ENCODE assay signal across 25 cellular contexts in genomic region chr2:233031556-233032500, GRCh38. TPM values are rescaled to one million over a fixed set of nuclear protein-coding genes. Genes with fewer than 3 reads are reported as not detected.
DNase-seq lines count a peak whose midpoint lies in the region; ATAC-seq and TF ChIP-seq lines count a peak whose summit lies in the region.
"Had no signal": no experiment of that assay in that cellular context is flagged by ENCODE, and none has a peak within 500 bp of the region (broad histone marks: within the 10 kb centered on the region; RNA-seq: fewer than 3 reads in every experiment).

No MANE protein-coding gene starts in this region.

- H3K36me3 ChIP-seq in PC-3 (ENCODE audit: low read depth, low read length), result no peaks in the 10 kb centered on the region
- H3K36me3 ChIP-seq: cardiac muscle cell, tibial artery had no signal

- H3K27ac ChIP-seq in PC-3 (ENCODE audit: low read length), result peak overlapping the region; percentile 98; the same call in 1 of the 2 replicates
- H3K27ac ChIP-seq: cardiac muscle cell, epithelial cell of prostate, skin epidermis, tibial artery had no signal

- no peak for TF ChIP-seq CTCF in PC-3 (conservative IDR thresholded peaks at IDR 0.05; ENCODE audit: low read depth, low read length)

- POLR2A ChIA-PET in PC-3 (lab: Charles Lee; ENCODE audit: unreplicated experiment), result no interaction called here

- H2AFZ ChIP-seq in PC-3 (ENCODE audit: low read length), result no peak overlapping the region

- peaks cover 79% of the 10 kb centered on the region for H3K4me1 ChIP-seq in PC-3 (ENCODE audit: insufficient read depth, low read length)

- no peak for ATAC-seq in PC-3
- ATAC-seq in HG03095 (IDR thresholded peaks at IDR 0.05; ENCODE audit: unreplicated experiment), result no peak
- ATAC-seq in esophagus mucosa, result no peak
- ATAC-seq: CD8-positive, alpha-beta T cell had no signal

- peaks cover 26% of the 10 kb centered on the region for H3K79me2 ChIP-seq in PC-3 (ENCODE audit: low read length)

- H3K27me3 ChIP-seq in PC-3 (ENCODE audit: low read length), result no peaks in the 10 kb centered on the region
- H3K27me3 ChIP-seq: cardiac muscle cell, tibial artery had no signal

- CTCF ChIA-PET in PC-3 (lab: Charles Lee), result interaction anchor here (0.6 kb wide), 1 partner anchor 23 kb away, joined by 3 read pairs; no protein-coding TSS in a partner anchor

- H3K4me2 ChIP-seq in PC-3 (ENCODE audit: low read length), result no peak overlapping the region

- no peak overlapping the region for H3K4me3 ChIP-seq in PC-3 (ENCODE audit: low read length)
- H3K4me3 ChIP-seq: cardiac muscle cell, lung, skin epidermis, tibial artery had no signal

- no peaks in the 10 kb centered on the region for H4K20me1 ChIP-seq in PC-3 (ENCODE audit: low read length)

- no TSS peak for BruUV-seq in PC-3 (replicated peaks; lab: Mats Ljungman, UMichigan)

- DNase-seq in PC-3 (no peak), left kidney (ENCODE audit: low read depth, low spot score) (peak; percentile 46), retina (peak; percentile 44)
- DNase-seq: activated CD8-positive, alpha-beta memory T cell treated with anti-CD3 and anti-CD28 coated beads for 24 hours; activated naive CD4-positive, alpha-beta T cell treated with anti-CD3 and anti-CD28 coated beads for 36 hours; activated T-cell treated with anti-CD3 and anti-CD28 coated beads, Interleukin-2, amount 50 U/mL, for 48 hours; amygdala; CD8-positive, alpha-beta T cell; DMS153; foreskin fibroblast; GOT3; hippocampal formation; KG1; naive B cell; NCI-H2171; NCI-H524 treated with DMSO at 0.1 percent for 48 hours; stimulated activated naive CD4-positive, alpha-beta T cell treated with Interleukin-2 at 50 U/mL for 16 hours; tibial artery had no signal

- no peaks in the 10 kb centered on the region for H3K9me2 ChIP-seq in PC-3 (replicated peaks; ENCODE audit: low read length)

- intact Hi-C loops in PC-3 (cut with micrococcal nuclease), result no loop called here

- H3K9ac ChIP-seq in PC-3 (ENCODE audit: low read length), result no peak overlapping the region

- H3K9me3 ChIP-seq in PC-3 (ENCODE audit: low read length), result no peaks in the 10 kb centered on the region
- H3K9me3 ChIP-seq: tibial artery had no signal

- peaks cover 12% of the 10 kb centered on the region for H3F3A ChIP-seq in PC-3 (ENCODE audit: low read length, unreplicated experiment)

RNA-seq across cellular contexts. Expression of gene NEU2, which starts 0.6 kb away (rescaled TPM):
- total RNA-seq in PC-3 (2014; rRNA removed), result 4.0 and 4.5 TPM in 2 replicates
- total RNA-seq in esophagus mucosa, result not detected
- total RNA-seq: activated naive CD4-positive, alpha-beta T cell treated with anti-CD3 and anti-CD28 coated beads for 36 hours; cardiac muscle cell; CD8-positive, alpha-beta T cell; dermis microvascular lymphatic vessel endothelial cell; lung had no signal

RNA-seq across cellular contexts. Expression of gene NGEF, which starts 18.8 kb away (rescaled TPM):
- total RNA-seq in PC-3 (2014; rRNA removed) (71.3 and 80.2 TPM in 2 replicates), esophagus mucosa (6.1 TPM)
- total RNA-seq: CD8-positive, alpha-beta T cell had no signal

RNA-seq across cellular contexts. Expression of gene INPP5D, which starts 28.3 kb away (rescaled TPM):
- 0.26 and 1.9 TPM in 2 replicates for total RNA-seq in PC-3 (2014; rRNA removed)
- total RNA-seq in esophagus mucosa, result 6.2 TPM

Comparison
In these comparisons a context has a peak if more than half of its experiments do, and no peak if none do; other contexts are left out.
1. RNA of gene NGEF, which starts 18.8 kb away (total RNA-seq): 71.3 to 80.2 TPM in PC-3; 6.1 TPM in esophagus mucosa (single experiment); every median in the first group is over 10 times any median in the second.